ENCODE assay signal across 11 cellular contexts in genomic region chr10:43231523-43232078, GRCh38. TPM values are rescaled to one million over a fixed set of nuclear protein-coding genes. Genes with fewer than 3 reads are reported as not detected.
A peak's percentile ranks its signal among the peaks of the same experiment; 100 is the strongest.
DNase-seq lines count a peak whose midpoint lies in the region; ATAC-seq, FAIRE-seq and TF ChIP-seq lines count a peak whose summit lies in the region.
"Had no signal": no experiment of that assay in that cellular context is flagged by ENCODE, and none has a peak within 500 bp of the region (broad histone marks: within the 10 kb centered on the region; RNA-seq: fewer than 3 reads in every experiment).

No MANE protein-coding gene starts in this region.

- no peaks in the 10 kb centered on the region for H4K20me1 ChIP-seq in osteoblast (ENCODE audit: insufficient read depth, low read length)

- no peaks in the 10 kb centered on the region for H3K36me3 ChIP-seq in osteoblast (ENCODE audit: insufficient read depth, low read length)

- DNase-seq in T-helper 2 cell (peak in 3 of 5 experiments; percentile 8 to 76 (median 59)), dorsolateral prefrontal cortex (peak in 9 of 10 donors; percentile 1 to 38 (median 16)), posterior vena cava (ENCODE audit: low spot score) (peak; percentile 74), GDM1 (lab: John Stamatoyannopoulos, UW) (no peak), osteoblast (ENCODE audit: insufficient read length, low spot score, missing footprints) (no peak), DMS 273 (lab: John Stamatoyannopoulos, UW; ENCODE audit: unreplicated experiment) (no peak), frontal cortex (ENCODE audit: low spot score in 2 of 2) (no peak)
- DNase-seq: NCI-H2107, SW 1271 had no signal

- no peak overlapping the region for H2AFZ ChIP-seq in osteoblast (ENCODE audit: low read length)

- H3K4me3 ChIP-seq in dorsolateral prefrontal cortex = no peak overlapping the region
- no peak overlapping the region for H3K4me3 ChIP-seq in osteoblast (ENCODE audit: insufficient read depth, low read length)

- no peak for FAIRE-seq in frontal cortex (lab: Jason Lieb, UNC)
- FAIRE-seq: G401.6 had no signal

- H3K79me2 ChIP-seq in osteoblast (ENCODE audit: insufficient read depth, low read length) = no peaks in the 10 kb centered on the region

- H3K27ac ChIP-seq in dorsolateral prefrontal cortex = no peak overlapping the region
- H3K27ac ChIP-seq in osteoblast (ENCODE audit: low read depth, low read length) = no peak overlapping the region

- H3K4me2 ChIP-seq in osteoblast (ENCODE audit: insufficient read depth, low read length) = no peak overlapping the region

- no peak for TF ChIP-seq CTCF in dorsolateral prefrontal cortex (IDR thresholded peaks at IDR 0.05 in 54 of 56, conservative IDR thresholded peaks at IDR 0.05 in 2 of 56; ENCODE audit: low read depth in 1 of 56, partially characterized antibody in 56 of 56)
- TF ChIP-seq CTCF in osteoblast (IDR thresholded peaks at IDR 0.05; ENCODE audit: extremely low read depth, low read depth, low read length) = no peak

- H3K9me3 ChIP-seq in osteoblast (ENCODE audit: low read depth, low read length) = no peaks in the 10 kb centered on the region

- H3K27me3 ChIP-seq in dorsolateral prefrontal cortex (peaks cover 0 to 33% (median 18%) of the 10 kb centered on the region in 45 donors), osteoblast (ENCODE audit: insufficient read depth, low read length) (peaks cover 38% of the 10 kb centered on the region)

- peak; percentile 55 for ATAC-seq in GM21529 (IDR thresholded peaks at IDR 0.05; ENCODE audit: unreplicated experiment)

- intact Hi-C loops in dorsolateral prefrontal cortex (cut with DNase I) = no loop called here
- intact Hi-C loops in posterior vena cava (cut with DNase I) = no loop called here

- H3K4me1 ChIP-seq in osteoblast (ENCODE audit: insufficient read depth, low read length) = no peaks in the 10 kb centered on the region

RNA-seq across cellular contexts. Expression of gene RASGEF1A, which starts 35.3 kb away (rescaled TPM):
- total RNA-seq in dorsolateral prefrontal cortex (10 to 100 TPM; 16.3 to 54.4 (median 39.2) TPM), posterior vena cava (1 to 10 TPM in 1 of 2 donors, under 1 TPM in 1; 0.81 to 1.1 TPM), osteoblast (1.1 TPM in 1 of 2 replicates, not detected in the other), frontal cortex (11.4 TPM)

Comparison
In these comparisons a context has a peak if more than half of its experiments do, and no peak if none do; other contexts are left out.
1. DNase-seq: peak in T-helper 2 cell (3 of 5), dorsolateral prefrontal cortex (9 of 10) and posterior vena cava (single experiment); none in GDM1 (single experiment), osteoblast (single experiment), DMS 273 (single experiment) and frontal cortex (0 of 2).